ENCODE assay signal across 39 cellular contexts in the genomic region with DNA sequence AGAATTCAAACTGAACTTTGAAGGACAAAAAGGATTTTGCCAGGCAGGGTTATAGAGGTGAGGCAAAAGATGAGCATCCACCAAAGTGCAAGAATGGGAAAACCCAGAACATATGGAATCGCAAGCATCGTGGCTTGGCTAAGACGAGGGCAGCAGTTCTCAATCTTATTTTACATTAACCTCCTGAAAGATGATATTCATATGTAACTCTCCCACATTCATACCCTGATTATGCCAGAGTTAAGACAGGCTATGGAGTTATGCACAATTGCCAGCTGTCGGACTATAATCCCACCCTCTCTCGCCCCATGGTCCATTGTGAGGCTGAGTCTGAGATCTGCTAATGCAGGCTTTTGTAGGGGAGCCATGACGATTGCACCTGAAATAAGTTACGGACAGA.
"Had no signal": no experiment of that assay in that cellular context is flagged by ENCODE, and none has a peak within 500 bp of the region (broad histone marks: within the 10 kb centered on the region; RNA-seq: fewer than 3 reads in every experiment).

No MANE protein-coding gene starts in this region.

- H3K9me3 Mint-ChIP-seq: activated naive CD4-positive, alpha-beta T cell treated with anti-CD3 and anti-CD28 coated beads for 36 hours; activated naive CD4-positive, alpha-beta T cell treated with anti-CD3 and anti-CD28 coated beads, Interleukin-2, amount 10 ng/mL, durations not matched to agents 7 days and 5 days; activated naive CD4-positive, alpha-beta T cell treated with anti-CD3 and anti-CD28 coated beads, Interleukin-2, amount 50 U/mL, for 24 hours; activated naive CD4-positive, alpha-beta T cell treated with anti-CD3 and anti-CD28 coated beads, Interleukin-2, amount 50 U/mL, for 72 hours; activated naive CD8-positive, alpha-beta T cell treated with anti-CD3 and anti-CD28 coated beads for 36 hours; activated naive CD8-positive, alpha-beta T cell treated with anti-CD3 and anti-CD28 coated beads, Interleukin-2, amount 10 ng/mL, durations not matched to agents 7 days and 5 days; activated T-cell treated with anti-CD3 and anti-CD28 coated beads, Interleukin-2, amount 50 U/mL, for 24 hours; activated T-cell treated with anti-CD3 and anti-CD28 coated beads, Interleukin-2, amount 50 U/mL, for 4 hours; activated T-cell treated with anti-CD3 and anti-CD28 coated beads, Interleukin-2, amount 50 U/mL, for 72 hours; activated T-helper 17 cell treated with anti-CD3 and anti-CD28 coated beads, Interleukin-2, amount 50 U/mL, for 72 hours; activated T-helper 2 cell treated with anti-CD3 and anti-CD28 coated beads, Interferon-gamma antibody, Interleukin-2, Interleukin-4, amounts not matched to agents 10 μg/mL and 5 μg/mL and 100 μg/mL, durations not matched to agents 14 hours and 24 hours and 36 hours; central memory CD8-positive, alpha-beta T cell had no signal

- H3K4me3 ChIP-seq: adrenal gland, ascending aorta, body of pancreas, breast epithelium, cardiac muscle cell had no signal

- H3K4me1 Mint-ChIP-seq: activated naive CD4-positive, alpha-beta T cell treated with anti-CD3 and anti-CD28 coated beads, Interleukin-2, amount 10 ng/mL, durations not matched to agents 7 days and 5 days; activated naive CD4-positive, alpha-beta T cell treated with anti-CD3 and anti-CD28 coated beads, Interleukin-2, amount 50 U/mL, for 24 hours; activated naive CD8-positive, alpha-beta T cell treated with anti-CD3 and anti-CD28 coated beads for 36 hours; activated T-helper 17 cell treated with anti-CD3 and anti-CD28 coated beads, Interleukin-2, amount 50 U/mL, for 72 hours; brain; central memory CD8-positive, alpha-beta T cell had no signal

- H3K36me3 ChIP-seq: adrenal gland, ascending aorta, brain microvascular endothelial cell, breast epithelium, cardiac muscle cell had no signal

- H3K4me3 Mint-ChIP-seq: activated naive CD4-positive, alpha-beta T cell treated with anti-CD3 and anti-CD28 coated beads for 36 hours; activated naive CD4-positive, alpha-beta T cell treated with anti-CD3 and anti-CD28 coated beads, Interleukin-2, amount 10 ng/mL, durations not matched to agents 7 days and 5 days; activated naive CD4-positive, alpha-beta T cell treated with anti-CD3 and anti-CD28 coated beads, Interleukin-2, amount 50 U/mL, for 24 hours; activated naive CD8-positive, alpha-beta T cell; activated naive CD8-positive, alpha-beta T cell treated with anti-CD3 and anti-CD28 coated beads for 36 hours; activated naive CD8-positive, alpha-beta T cell treated with anti-CD3 and anti-CD28 coated beads, Interleukin-2, amount 10 ng/mL, durations not matched to agents 7 days and 5 days; activated T-cell treated with anti-CD3 and anti-CD28 coated beads, Interleukin-2, amount 50 U/mL, for 24 hours; activated T-cell treated with anti-CD3 and anti-CD28 coated beads, Interleukin-2, amount 50 U/mL, for 4 hours; activated T-cell treated with anti-CD3 and anti-CD28 coated beads, Interleukin-2, amount 50 U/mL, for 72 hours; activated T-helper 1 cell treated with anti-CD3 and anti-CD28 coated beads, Interleukin-12 subunit alpha, Interleukin-12 subunit beta, Interleukin-2, Interleukin-4 antibody, amounts not matched to agents 30 ng/mL and 10 ng/mL and 1 ng/mL, durations not matched to agents 14 hours and 24 hours and 36 hours; activated T-helper 17 cell treated with anti-CD3 and anti-CD28 coated beads, Interleukin-2, amount 50 U/mL, for 72 hours; brain; central memory CD8-positive, alpha-beta T cell had no signal

- H3K27me3 ChIP-seq: adrenal gland, ascending aorta, body of pancreas, brain microvascular endothelial cell had no signal

- H3K27ac ChIP-seq: adrenal gland, ascending aorta, body of pancreas, brain microvascular endothelial cell, breast epithelium, cardiac muscle cell had no signal

- ATAC-seq: activated naive CD4-positive, alpha-beta T cell treated with anti-CD3 and anti-CD28 coated beads, Interleukin-2, amount 50 U/mL, for 72 hours; activated T-cell treated with anti-CD3 and anti-CD28 coated beads, Interleukin-2, amount 50 U/mL, for 4 hours; activated T-cell treated with anti-CD3 and anti-CD28 coated beads, Interleukin-2, amount 50 U/mL, for 72 hours; activated T-helper 17 cell treated with anti-CD3 and anti-CD28 coated beads, Interleukin-2, amount 50 U/mL, for 72 hours; body of pancreas had no signal

- H3K27ac Mint-ChIP-seq: activated naive CD4-positive, alpha-beta T cell treated with anti-CD3 and anti-CD28 coated beads for 36 hours; activated naive CD4-positive, alpha-beta T cell treated with anti-CD3 and anti-CD28 coated beads, Interleukin-2, amount 10 ng/mL, durations not matched to agents 7 days and 5 days; activated naive CD4-positive, alpha-beta T cell treated with anti-CD3 and anti-CD28 coated beads, Interleukin-2, amount 50 U/mL, for 72 hours; activated naive CD8-positive, alpha-beta T cell; activated naive CD8-positive, alpha-beta T cell treated with anti-CD3 and anti-CD28 coated beads for 36 hours; activated naive CD8-positive, alpha-beta T cell treated with anti-CD3 and anti-CD28 coated beads, Interleukin-2, amount 10 ng/mL, durations not matched to agents 7 days and 5 days; activated T-cell treated with anti-CD3 and anti-CD28 coated beads, Interleukin-2, amount 50 U/mL, for 24 hours; activated T-cell treated with anti-CD3 and anti-CD28 coated beads, Interleukin-2, amount 50 U/mL, for 72 hours; activated T-helper 1 cell treated with anti-CD3 and anti-CD28 coated beads, Interleukin-12 subunit alpha, Interleukin-12 subunit beta, Interleukin-2, Interleukin-4 antibody, amounts not matched to agents 30 ng/mL and 10 ng/mL and 1 ng/mL, durations not matched to agents 14 hours and 24 hours and 36 hours; activated T-helper 17 cell treated with anti-CD3 and anti-CD28 coated beads, Interleukin-2, amount 50 U/mL, for 72 hours; activated T-helper 2 cell treated with anti-CD3 and anti-CD28 coated beads, Interferon-gamma antibody, Interleukin-2, Interleukin-4, amounts not matched to agents 10 μg/mL and 5 μg/mL and 100 μg/mL, durations not matched to agents 14 hours and 24 hours and 36 hours; brain had no signal

- H3K4me1 ChIP-seq: adrenal gland, ascending aorta, body of pancreas, breast epithelium had no signal

- DNase-seq: activated effector memory CD4-positive, alpha-beta T cell treated with anti-CD3 and anti-CD28 coated beads, Interleukin-2, amount 50 U/mL, for 16 hours; activated effector memory CD4-positive, alpha-beta T cell treated with Interleukin-2 at 50 U/mL for 16 hours; activated gamma-delta T cell; activated gamma-delta T cell treated with Interleukin-2 at 50 U/mL for 16 hours; activated naive CD4-positive, alpha-beta T cell; activated naive CD4-positive, alpha-beta T cell treated with anti-CD3 and anti-CD28 coated beads for 36 hours; activated naive CD4-positive, alpha-beta T cell treated with anti-CD3 and anti-CD28 coated beads, Interleukin-2, amount 10 ng/mL, durations not matched to agents 7 days and 5 days; activated naive CD4-positive, alpha-beta T cell treated with anti-CD3 and anti-CD28 coated beads, Interleukin-2, amount 50 U/mL, for 16 hours; activated naive CD4-positive, alpha-beta T cell treated with Interleukin-2 at 50 U/mL for 16 hours; activated naive CD8-positive, alpha-beta T cell treated with anti-CD3 and anti-CD28 coated beads for 36 hours; activated naive CD8-positive, alpha-beta T cell treated with anti-CD3 and anti-CD28 coated beads, Interleukin-2, amount 10 ng/mL, durations not matched to agents 7 days and 5 days; activated T-cell treated with anti-CD3 and anti-CD28 coated beads, Interleukin-2, amount 50 U/mL, for 1 hour; activated T-cell treated with anti-CD3 and anti-CD28 coated beads, Interleukin-2, amount 50 U/mL, for 24 hours; activated T-cell treated with anti-CD3 and anti-CD28 coated beads, Interleukin-2, amount 50 U/mL, for 4 hours; activated T-cell treated with anti-CD3 and anti-CD28 coated beads, Interleukin-2, amount 50 U/mL, for 48 hours; activated T-cell treated with anti-CD3 and anti-CD28 coated beads, Interleukin-2, amount 50 U/mL, for 72 hours; adrenal gland; amniotic stem cell; amygdala; anterior cingulate cortex; aorta; body of pancreas; brain microvascular endothelial cell; caudate nucleus; central memory CD4-positive, alpha-beta T cell; cerebellar nuclear complex had no signal

- H3K27me3 Mint-ChIP-seq: brain had no signal

- FAIRE-seq: astrocyte, bronchial epithelial cell had no signal

- H3K36me3 Mint-ChIP-seq: activated naive CD4-positive, alpha-beta T cell treated with anti-CD3 and anti-CD28 coated beads, Interleukin-2, amount 10 ng/mL, durations not matched to agents 7 days and 5 days; activated naive CD4-positive, alpha-beta T cell treated with anti-CD3 and anti-CD28 coated beads, Interleukin-2, amount 50 U/mL, for 24 hours; activated naive CD4-positive, alpha-beta T cell treated with anti-CD3 and anti-CD28 coated beads, Interleukin-2, amount 50 U/mL, for 72 hours; activated naive CD8-positive, alpha-beta T cell; activated naive CD8-positive, alpha-beta T cell treated with anti-CD3 and anti-CD28 coated beads for 36 hours; activated naive CD8-positive, alpha-beta T cell treated with anti-CD3 and anti-CD28 coated beads, Interleukin-2, amount 10 ng/mL, durations not matched to agents 7 days and 5 days; brain had no signal

- H3K9me3 ChIP-seq: adrenal gland, ascending aorta, body of pancreas, breast epithelium had no signal
